ENCODE assay signal across 16 cellular contexts in genomic region chr14:22538671-22539228, GRCh38. TPM values are rescaled to one million over a fixed set of nuclear protein-coding genes. Genes with fewer than 3 reads are reported as not detected.
DNase-seq lines count a peak whose midpoint lies in the region; ATAC-seq, FAIRE-seq and TF ChIP-seq lines count a peak whose summit lies in the region.
"Had no signal": no experiment of that assay in that cellular context is flagged by ENCODE, and none has a peak within 500 bp of the region (broad histone marks: within the 10 kb centered on the region; RNA-seq: fewer than 3 reads in every experiment).

No MANE protein-coding gene starts in this region.

- H3K27ac ChIP-seq in A549 (peak overlapping the region; percentile 81 to 84; a peak in 3 of 6 replicates), gastroesophageal sphincter (peak overlapping the region in 1 of 4 donors; percentile 24)
- peak overlapping the region; percentile 34 for H3K27ac ChIP-seq in CD8-positive, alpha-beta memory T cell (ENCODE audit: low read depth, low read length)
- H3K27ac ChIP-seq: C4-2B had no signal

- no peak for TF ChIP-seq RAD21 in A549 (conservative IDR thresholded peaks at IDR 0.05 in 1 of 2, IDR thresholded peaks at IDR 0.05 in 1 of 2)

- no peak for TF ChIP-seq EP300 in A549 (IDR thresholded peaks at IDR 0.05)
- TF ChIP-seq EP300 in gastroesophageal sphincter (IDR thresholded peaks at IDR 0.05) = no peak

- H3K36me3 Mint-ChIP-seq in CD8-positive, alpha-beta memory T cell = peaks cover 59 to 93% (median 69%) of the 10 kb centered on the region in 3 donors
- H3K36me3 Mint-ChIP-seq in activated T-cell treated with anti-CD3 and anti-CD28 coated beads, Interleukin-2, amount 50 U/mL, for 72 hours (ENCODE audit: insufficient read depth in 2 of 2) = peaks cover 46 to 69% of the 10 kb centered on the region in 2 donors
- no peaks in the 10 kb centered on the region for H3K36me3 Mint-ChIP-seq in mesothelial cell of epicardium

- H3K4me1 ChIP-seq in A549 (peaks cover 20% of the 10 kb centered on the region), gastroesophageal sphincter (peaks cover 0 to 13% (median 0%) of the 10 kb centered on the region in 3 donors)
- peaks cover 99% of the 10 kb centered on the region for H3K4me1 ChIP-seq in CD8-positive, alpha-beta memory T cell (ENCODE audit: insufficient read depth, low read length)

- peaks cover 88% of the 10 kb centered on the region for H3K36me3 ChIP-seq in CD8-positive, alpha-beta memory T cell (ENCODE audit: insufficient read depth, low read length)
- H3K36me3 ChIP-seq in gastroesophageal sphincter = no peaks in the 10 kb centered on the region

- ATAC-seq in A549 = no peak
- no peak for ATAC-seq in activated T-cell treated with anti-CD3 and anti-CD28 coated beads, Interleukin-2, amount 50 U/mL, for 72 hours (replicated peaks in 1 of 2)
- no peak for ATAC-seq in GM21576 (IDR thresholded peaks at IDR 0.05; ENCODE audit: unreplicated experiment)
- no peak for ATAC-seq in gastroesophageal sphincter
- ATAC-seq in GM18907 (IDR thresholded peaks at IDR 0.05; ENCODE audit: unreplicated experiment) = no peak
- no peak for ATAC-seq in HG03025 (IDR thresholded peaks at IDR 0.05; ENCODE audit: low FRiP score, unreplicated experiment)

- H3K9me3 Mint-ChIP-seq in CD8-positive, alpha-beta memory T cell = no peaks in the 10 kb centered on the region
- no peaks in the 10 kb centered on the region for H3K9me3 Mint-ChIP-seq in activated T-cell treated with anti-CD3 and anti-CD28 coated beads, Interleukin-2, amount 50 U/mL, for 72 hours
- no peaks in the 10 kb centered on the region for H3K9me3 Mint-ChIP-seq in mesothelial cell of epicardium

- TF ChIP-seq POLR2A in A549 (IDR thresholded peaks at IDR 0.05; ENCODE audit: low read length) (no peak), gastroesophageal sphincter (IDR thresholded peaks at IDR 0.05) (no peak)

- peak overlapping the region; percentile 88 to 100 (median 98) for H3K27ac Mint-ChIP-seq in CD8-positive, alpha-beta memory T cell
- H3K27ac Mint-ChIP-seq in activated T-cell treated with anti-CD3 and anti-CD28 coated beads, Interleukin-2, amount 50 U/mL, for 72 hours = peak overlapping the region; percentile 99
- peak overlapping the region; percentile 25 for H3K27ac Mint-ChIP-seq in mesothelial cell of epicardium

- FAIRE-seq in A549 (lab: Jason Lieb, UNC) = no peak
- FAIRE-seq: G401.6 had no signal

- H3K27me3 ChIP-seq in CD8-positive, alpha-beta memory T cell (ENCODE audit: insufficient read depth, low read length, poor library complexity, severe bottlenecking) = no peaks in the 10 kb centered on the region
- H3K27me3 ChIP-seq in gastroesophageal sphincter = no peaks in the 10 kb centered on the region

- H3K4me3 ChIP-seq in A549 (no peak overlapping the region), gastroesophageal sphincter (no peak overlapping the region)
- peak overlapping the region; percentile 60 for H3K4me3 ChIP-seq in CD8-positive, alpha-beta memory T cell (ENCODE audit: low read length)
- H3K4me3 ChIP-seq: lung had no signal

- peak overlapping the region; percentile 81 to 93 (median 85) for H3K4me3 Mint-ChIP-seq in CD8-positive, alpha-beta memory T cell
- H3K4me3 Mint-ChIP-seq in activated T-cell treated with anti-CD3 and anti-CD28 coated beads, Interleukin-2, amount 50 U/mL, for 72 hours = peak overlapping the region; percentile 80 to 87
- no peak overlapping the region for H3K4me3 Mint-ChIP-seq in mesothelial cell of epicardium

- peaks cover 94 to 100% (median 100%) of the 10 kb centered on the region in 3 donors for H3K4me1 Mint-ChIP-seq in CD8-positive, alpha-beta memory T cell
- peaks cover 100% of the 10 kb centered on the region for H3K4me1 Mint-ChIP-seq in activated T-cell treated with anti-CD3 and anti-CD28 coated beads, Interleukin-2, amount 50 U/mL, for 72 hours (ENCODE audit: low read depth)
- peaks cover 23% of the 10 kb centered on the region for H3K4me1 Mint-ChIP-seq in mesothelial cell of epicardium

- POLR2A ChIA-PET in A549 (lab: Yijun Ruan, JAX) = no interaction called here
- POLR2A ChIA-PET in CD8-positive, alpha-beta memory T cell (lab: Charles Lee) = interaction anchor here (0.6 to 7.8 kb wide), 8 partner anchors 10 to 492 kb away, joined by 3 to 187 read pairs (median 9); no protein-coding TSS in a partner anchor

- no peak for DNase-seq in A549 (ENCODE audit: low read depth in 1 of 2, low spot score in 1 of 2)
- no peak for DNase-seq in CD8-positive, alpha-beta memory T cell
- no peak for DNase-seq in activated T-cell treated with anti-CD3 and anti-CD28 coated beads, Interleukin-2, amount 50 U/mL, for 72 hours
- DNase-seq in mesothelial cell of epicardium (ENCODE audit: low spot score in 2 of 2, unreplicated experiment in 2 of 2) = no peak
- DNase-seq: cerebellar nuclear complex; NCI-H146; NCI-H748 treated with DMSO at 0.1 percent for 48 hours; Right ventricle myocardium superior; stimulated activated CD8-positive, alpha-beta memory T cell treated with anti-CD3 and anti-CD28 coated beads, Interleukin-4, amount 100 ng/mL, for 48 hours had no signal

- no peak overlapping the region for H3K4me2 ChIP-seq in A549

- CTCF ChIA-PET in A549 (lab: Yijun Ruan, JAX) = interaction anchor here (0.7 to 5.2 kb wide), 5 partner anchors 17 to 314 kb away, joined by 3 to 45 read pairs (median 9); no protein-coding TSS in a partner anchor
- CTCF ChIA-PET in CD8-positive, alpha-beta memory T cell (lab: Charles Lee) = interaction anchor here (1.0 to 8.2 kb wide), 9 partner anchors 11 to 897 kb away, joined by 3 to 68 read pairs (median 5); no protein-coding TSS in a partner anchor

- TF ChIP-seq CTCF in A549 (IDR thresholded peaks at IDR 0.05) (no peak), mesothelial cell of epicardium (IDR thresholded peaks at IDR 0.05; ENCODE audit: unreplicated experiment) (no peak), gastroesophageal sphincter (IDR thresholded peaks at IDR 0.05) (no peak)

- 96% methylated on average over 4 of the region's 5 CpGs for WGBS in A549 (ENCODE audit: missing lambda C conversion rate)
- WGBS in gastroesophageal sphincter (ENCODE audit: low coverage in 1 of 2), 2 donors = 60 to 77% methylated on average over 2 to 3 of the region's 5 CpGs

- H3K9me3 ChIP-seq in A549 (no peaks in the 10 kb centered on the region), gastroesophageal sphincter (no peaks in the 10 kb centered on the region)
- H3K9me3 ChIP-seq in CD8-positive, alpha-beta memory T cell (ENCODE audit: low read length) = no peaks in the 10 kb centered on the region

- no peaks in the 10 kb centered on the region for H3K27me3 Mint-ChIP-seq in CD8-positive, alpha-beta memory T cell
- H3K27me3 Mint-ChIP-seq in activated T-cell treated with anti-CD3 and anti-CD28 coated beads, Interleukin-2, amount 50 U/mL, for 72 hours (ENCODE audit: low read depth) = no peaks in the 10 kb centered on the region
- H3K27me3 Mint-ChIP-seq in mesothelial cell of epicardium (ENCODE audit: low read depth) = peaks cover 88% of the 10 kb centered on the region

TF ChIP-seq in A549, 52 proteins besides CTCF, POLR2A, EP300 and RAD21 (continues in another document):
- TF ChIP-seq, protein P1, sequence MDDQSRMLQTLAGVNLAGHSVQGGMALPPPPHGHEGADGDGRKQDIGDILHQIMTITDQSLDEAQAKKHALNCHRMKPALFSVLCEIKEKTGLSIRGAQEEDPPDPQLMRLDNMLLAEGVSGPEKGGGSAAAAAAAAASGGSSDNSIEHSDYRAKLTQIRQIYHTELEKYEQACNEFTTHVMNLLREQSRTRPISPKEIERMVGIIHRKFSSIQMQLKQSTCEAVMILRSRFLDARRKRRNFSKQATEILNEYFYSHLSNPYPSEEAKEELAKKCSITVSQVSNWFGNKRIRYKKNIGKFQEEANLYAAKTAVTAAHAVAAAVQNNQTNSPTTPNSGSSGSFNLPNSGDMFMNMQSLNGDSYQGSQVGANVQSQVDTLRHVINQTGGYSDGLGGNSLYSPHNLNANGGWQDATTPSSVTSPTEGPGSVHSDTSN (IDR thresholded peaks at IDR 0.05) = no peak
- no peak for TF ChIP-seq MAX (IDR thresholded peaks at IDR 0.05)
- TF ChIP-seq, protein P2, sequence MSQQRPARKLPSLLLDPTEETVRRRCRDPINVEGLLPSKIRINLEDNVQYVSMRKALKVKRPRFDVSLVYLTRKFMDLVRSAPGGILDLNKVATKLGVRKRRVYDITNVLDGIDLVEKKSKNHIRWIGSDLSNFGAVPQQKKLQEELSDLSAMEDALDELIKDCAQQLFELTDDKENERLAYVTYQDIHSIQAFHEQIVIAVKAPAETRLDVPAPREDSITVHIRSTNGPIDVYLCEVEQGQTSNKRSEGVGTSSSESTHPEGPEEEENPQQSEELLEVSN (IDR thresholded peaks at IDR 0.05; ENCODE audit: borderline replicate concordance, low read depth) = no peak

RNA-seq across cellular contexts. Expression of gene DAD1, which starts 50.3 kb away (rescaled TPM):
- polyA plus RNA-seq in A549 (2011; rRNA removed) (458 and 474 TPM in 2 replicates), A549 (2017; fragmentation: RNase III; extraction: RNeasy Plus Mini Kit Qiagen cat#74134 plus additional on column Dnase treatment) (314 to 317 TPM (median 317 TPM) in 3 replicates)
- polyA plus RNA-seq in A549 (2012; cell fraction: cytosol; rRNA removed) = 417 and 429 TPM in 2 replicates
- 241 and 387 TPM in 2 replicates for polyA plus RNA-seq in A549 (2012; cell fraction: nucleus; rRNA removed)
- polyA minus RNA-seq in A549 (2011; rRNA and poly(A)+ RNA removed) = 144 and 183 TPM in 2 replicates
- 100 to 1,000 TPM; 329 to 353 TPM for total RNA-seq in CD8-positive, alpha-beta memory T cell
- 622 TPM for polyA plus RNA-seq in CD8-positive, alpha-beta memory T cell
- total RNA-seq in activated T-cell treated with anti-CD3 and anti-CD28 coated beads, Interleukin-2, amount 50 U/mL, for 72 hours = 100 to 1,000 TPM; 165 to 188 TPM
- total RNA-seq in mesothelial cell of epicardium (140 to 141 TPM (median 141 TPM) in 3 replicates), gastroesophageal sphincter (100 to 1,000 TPM; 123 to 228 (median 171) TPM)

RNA-seq across cellular contexts. Expression of gene ABHD4, which starts 59.4 kb away (rescaled TPM):
- polyA plus RNA-seq in A549 (2011; rRNA removed) = 58.3 and 75.0 TPM in 2 replicates
- 70.0 and 92.8 TPM in 2 replicates for polyA plus RNA-seq in A549 (2012; cell fraction: cytosol; rRNA removed)
- 89.5 and 91.0 TPM in 2 replicates for polyA plus RNA-seq in A549 (2012; cell fraction: nucleus; rRNA removed)
- polyA plus RNA-seq in A549 (2017; fragmentation: RNase III; extraction: RNeasy Plus Mini Kit Qiagen cat#74134 plus additional on column Dnase treatment) = 63.4 to 70.7 TPM (median 66.5 TPM) in 3 replicates
- polyA minus RNA-seq in A549 (2011; rRNA and poly(A)+ RNA removed) = 57.6 and 74.4 TPM in 2 replicates
- total RNA-seq in CD8-positive, alpha-beta memory T cell = 10 to 100 TPM in 1 of 2 experiments, 1 to 10 TPM in 1; 8.4 to 11.4 TPM
- polyA plus RNA-seq in CD8-positive, alpha-beta memory T cell = 13.7 TPM
- total RNA-seq in activated T-cell treated with anti-CD3 and anti-CD28 coated beads, Interleukin-2, amount 50 U/mL, for 72 hours = 10 to 100 TPM; 18.8 to 21.9 TPM
- 28.2 to 29.3 TPM (median 28.4 TPM) in 3 replicates for total RNA-seq in mesothelial cell of epicardium
- total RNA-seq in gastroesophageal sphincter = 10 to 100 TPM; 23.8 to 42.0 (median 31.0) TPM

Comparison
In these comparisons a context has a peak if more than half of its experiments do, and no peak if none do; other contexts are left out.
1. H3K27ac Mint-ChIP-seq: peak in every context shown above with its lines; median percentile 99 in activated T-cell treated with anti-CD3 and anti-CD28 coated beads, Interleukin-2, amount 50 U/mL, for 72 hours; 98 in CD8-positive, alpha-beta memory T cell; 25 in mesothelial cell of epicardium.